ENCODE assay signal across 35 cellular contexts in genomic region chr1:24279590-24280232, GRCh38. TPM values are rescaled to one million over a fixed set of nuclear protein-coding genes. Genes with fewer than 3 reads are reported as not detected.
"Had no signal": no experiment of that assay in that cellular context is flagged by ENCODE, and none has a peak within 500 bp of the region (broad histone marks: within the 10 kb centered on the region; RNA-seq: fewer than 3 reads in every experiment).

No MANE protein-coding gene starts in this region.

- H3K9me3 Mint-ChIP-seq: activated B cell treated with CpG ODN at 0.5 μM for 24 hours; activated CD4-positive, alpha-beta memory T cell treated with anti-CD3 and anti-CD28 coated beads for 36 hours; activated naive CD4-positive, alpha-beta T cell treated with anti-CD3 and anti-CD28 coated beads for 36 hours; activated naive CD4-positive, alpha-beta T cell treated with anti-CD3 and anti-CD28 coated beads, Interleukin-2, amount 50 U/mL, for 72 hours; activated T-cell treated with anti-CD3 and anti-CD28 coated beads, Interleukin-2, amount 50 U/mL, for 4 hours; activated T-helper 1 cell treated with anti-CD3 and anti-CD28 coated beads, Interleukin-12 subunit alpha, Interleukin-12 subunit beta, Interleukin-2, Interleukin-4 antibody, amounts not matched to agents 30 ng/mL and 10 ng/mL and 1 ng/mL, durations not matched to agents 14 hours and 24 hours and 36 hours had no signal

- DNase-seq: activated B cell treated with CpG ODN at 0.5 μM for 24 hours; activated CD4-positive, alpha-beta memory T cell treated with anti-CD3 and anti-CD28 coated beads for 36 hours; activated CD4-positive, alpha-beta T cell treated with anti-CD3 and anti-CD28 coated beads for 4 hours; activated CD4-positive, alpha-beta T cell treated with anti-CD3 and anti-CD28 coated beads, Interleukin-2, amount 50 U/mL, for 1 hour; activated CD4-positive, CD25-positive, alpha-beta regulatory T cell treated with anti-CD3 and anti-CD28 coated beads, Interleukin-2, amount 50 U/mL, for 72 hours; activated gamma-delta T cell treated with Interleukin-2 at 50 U/mL for 16 hours; activated naive CD4-positive, alpha-beta T cell treated with anti-CD3 and anti-CD28 coated beads for 36 hours; activated T-cell treated with anti-CD3 and anti-CD28 coated beads for 4 hours; activated T-cell treated with anti-CD3 and anti-CD28 coated beads, Interleukin-2, amount 50 U/mL, for 4 hours; adrenal gland; body of pancreas; caudate nucleus; cerebellar nuclear complex; NCI-H1092 treated with DMSO at 0.1 percent for 48 hours; NCI-H1436; NCI-H1694; NCI-H1930; NCI-H2081 treated with DMSO at 0.1 percent for 48 hours; NCI-H226; NCI-H446 treated with DMSO at 0.1 percent for 48 hours; NCI-H524 treated with DMSO at 0.1 percent for 48 hours; NCI-H748 treated with DMSO at 0.1 percent for 48 hours; NK-92 treated with Interleukin-12 subunit alpha and Interleukin-12 subunit beta, amount 100 ng/mL, for 24 hours; PC-9; Right ventricle myocardium superior; SW 1271; T-helper 1 cell; T-helper 2 cell; T-helper 9 cell had no signal

- H3K27ac Mint-ChIP-seq: activated B cell treated with CpG ODN at 0.5 μM for 24 hours; activated CD4-positive, alpha-beta memory T cell treated with anti-CD3 and anti-CD28 coated beads for 36 hours; activated naive CD4-positive, alpha-beta T cell treated with anti-CD3 and anti-CD28 coated beads for 36 hours; activated naive CD4-positive, alpha-beta T cell treated with anti-CD3 and anti-CD28 coated beads, Interleukin-2, amount 50 U/mL, for 72 hours; activated T-helper 1 cell treated with anti-CD3 and anti-CD28 coated beads, Interleukin-12 subunit alpha, Interleukin-12 subunit beta, Interleukin-2, Interleukin-4 antibody, amounts not matched to agents 30 ng/mL and 10 ng/mL and 1 ng/mL, durations not matched to agents 14 hours and 24 hours and 36 hours had no signal

- H3K4me3 Mint-ChIP-seq: activated B cell treated with CpG ODN at 0.5 μM for 24 hours; activated CD4-positive, alpha-beta memory T cell treated with anti-CD3 and anti-CD28 coated beads for 36 hours; activated naive CD4-positive, alpha-beta T cell treated with anti-CD3 and anti-CD28 coated beads for 36 hours; activated T-cell treated with anti-CD3 and anti-CD28 coated beads, Interleukin-2, amount 50 U/mL, for 4 hours; activated T-helper 1 cell treated with anti-CD3 and anti-CD28 coated beads, Interleukin-12 subunit alpha, Interleukin-12 subunit beta, Interleukin-2, Interleukin-4 antibody, amounts not matched to agents 30 ng/mL and 10 ng/mL and 1 ng/mL, durations not matched to agents 14 hours and 24 hours and 36 hours had no signal

- H3K4me3 ChIP-seq: adrenal gland, body of pancreas, breast epithelium, PC-9 had no signal

- H3K9me3 ChIP-seq: adrenal gland, body of pancreas, breast epithelium had no signal

- H3K27ac ChIP-seq: adrenal gland, body of pancreas, breast epithelium, PC-9, VCaP had no signal

- ATAC-seq: activated naive CD4-positive, alpha-beta T cell treated with anti-CD3 and anti-CD28 coated beads, Interleukin-2, amount 50 U/mL, for 72 hours; activated T-cell treated with anti-CD3 and anti-CD28 coated beads, Interleukin-2, amount 50 U/mL, for 4 hours; body of pancreas had no signal

- H3K36me3 ChIP-seq: adrenal gland, breast epithelium had no signal

- H3K36me3 Mint-ChIP-seq: activated CD4-positive, alpha-beta memory T cell treated with anti-CD3 and anti-CD28 coated beads for 36 hours; activated naive CD4-positive, alpha-beta T cell treated with anti-CD3 and anti-CD28 coated beads, Interleukin-2, amount 50 U/mL, for 72 hours had no signal

- FAIRE-seq: astrocyte had no signal

- H3K27me3 ChIP-seq: adrenal gland, body of pancreas, breast epithelium had no signal

RNA-seq across cellular contexts. Expression of gene GRHL3, which starts 39.4 kb away (rescaled TPM):
- total RNA-seq: activated CD4-positive, alpha-beta memory T cell treated with anti-CD3 and anti-CD28 coated beads for 36 hours; activated naive CD4-positive, alpha-beta T cell treated with anti-CD3 and anti-CD28 coated beads, Interleukin-2, amount 50 U/mL, for 72 hours; activated T-cell treated with anti-CD3 and anti-CD28 coated beads, Interleukin-2, amount 50 U/mL, for 4 hours; activated T-helper 1 cell treated with anti-CD3 and anti-CD28 coated beads, Interleukin-12 subunit alpha, Interleukin-12 subunit beta, Interleukin-2, Interleukin-4 antibody, amounts not matched to agents 30 ng/mL and 10 ng/mL and 1 ng/mL, durations not matched to agents 14 hours and 24 hours and 36 hours; body of pancreas; M059J; Right ventricle myocardium superior had no signal
